Comparison of ENCODE assay signal across 17 cellular contexts in genomic region chr5:62450259-62450658, GRCh38.
"Had no signal": no experiment of that assay in that cellular context is flagged by ENCODE, and none has a peak within 500 bp of the region (broad histone marks: within the 10 kb centered on the region; RNA-seq: fewer than 3 reads in every experiment).

No MANE protein-coding gene starts in this region.

- ATAC-seq: heart left ventricle; naive thymus-derived CD4-positive, alpha-beta T cell; sciatic nerve; stimulated activated naive B cell treated with anti-CD40 and anti-IgM and Interleukin-4, amounts not matched to agents 10 μg/mL and 1 μg/mL and 100 μg/mL, for 72 hours had no signal

- H3K9me3 ChIP-seq: heart left ventricle, neutrophil, spleen had no signal

- H3K4me1 Mint-ChIP-seq: nephron progenitor cell; stimulated activated naive B cell treated with anti-CD40 and anti-IgM and Interleukin-4, amounts not matched to agents 10 μg/mL and 1 μg/mL and 100 μg/mL, for 72 hours had no signal

- H3K4me3 Mint-ChIP-seq: dendritic cell treated with granulocyte-macrophage colony-stimulating factor and Interleukin-4, amounts not matched to agents 40 ng/mL and 50 ng/mL, for 4 days; naive thymus-derived CD4-positive, alpha-beta T cell; nephron progenitor cell; stimulated activated naive B cell treated with anti-CD40 and anti-IgM and Interleukin-4, amounts not matched to agents 10 μg/mL and 1 μg/mL and 100 μg/mL, for 72 hours had no signal

- H3K4me3 ChIP-seq: heart left ventricle, spleen had no signal

- H3K9me3 Mint-ChIP-seq: dendritic cell treated with granulocyte-macrophage colony-stimulating factor and Interleukin-4, amounts not matched to agents 40 ng/mL and 50 ng/mL, for 4 days; naive thymus-derived CD4-positive, alpha-beta T cell; nephron progenitor cell; stimulated activated naive B cell treated with anti-CD40 and anti-IgM and Interleukin-4, amounts not matched to agents 10 μg/mL and 1 μg/mL and 100 μg/mL, for 72 hours had no signal

- H3K27me3 ChIP-seq: heart left ventricle, neutrophil, spleen had no signal

- DNase-seq: erythroblast; heart left ventricle; hippocampal formation; kidney glomerular epithelial cell; naive thymus-derived CD4-positive, alpha-beta T cell; nephron progenitor cell; posterior cingulate gyrus; spleen; stimulated activated CD4-positive, alpha-beta T cell treated with anti-CD3 and anti-CD28 coated beads, Interleukin-15, amount 100 ng/mL, for 24 hours; stimulated activated CD4-positive, alpha-beta T cell treated with anti-CD3 and anti-CD28 coated beads, Interleukin-1b, Interleukin-23, amount 100 ng/mL, for 48 hours; stimulated activated CD4-positive, alpha-beta T cell treated with anti-CD3 and anti-CD28 coated beads, Interleukin-4, amount 100 ng/mL, for 24 hours; stimulated activated naive B cell treated with anti-CD40 and anti-IgM and Interleukin-4, amounts not matched to agents 10 μg/mL and 1 μg/mL and 100 μg/mL, for 72 hours; trophoblast cell had no signal

- H3K27ac ChIP-seq: heart left ventricle, neutrophil, spleen had no signal

- H3K27ac Mint-ChIP-seq: dendritic cell treated with granulocyte-macrophage colony-stimulating factor and Interleukin-4, amounts not matched to agents 40 ng/mL and 50 ng/mL, for 4 days; naive thymus-derived CD4-positive, alpha-beta T cell; nephron progenitor cell; stimulated activated naive B cell treated with anti-CD40 and anti-IgM and Interleukin-4, amounts not matched to agents 10 μg/mL and 1 μg/mL and 100 μg/mL, for 72 hours had no signal

- H3K4me1 ChIP-seq: heart left ventricle, spleen had no signal

- FAIRE-seq: colon had no signal
